22 cellular contexts compared by ENCODE assay signal in the genomic region with DNA sequence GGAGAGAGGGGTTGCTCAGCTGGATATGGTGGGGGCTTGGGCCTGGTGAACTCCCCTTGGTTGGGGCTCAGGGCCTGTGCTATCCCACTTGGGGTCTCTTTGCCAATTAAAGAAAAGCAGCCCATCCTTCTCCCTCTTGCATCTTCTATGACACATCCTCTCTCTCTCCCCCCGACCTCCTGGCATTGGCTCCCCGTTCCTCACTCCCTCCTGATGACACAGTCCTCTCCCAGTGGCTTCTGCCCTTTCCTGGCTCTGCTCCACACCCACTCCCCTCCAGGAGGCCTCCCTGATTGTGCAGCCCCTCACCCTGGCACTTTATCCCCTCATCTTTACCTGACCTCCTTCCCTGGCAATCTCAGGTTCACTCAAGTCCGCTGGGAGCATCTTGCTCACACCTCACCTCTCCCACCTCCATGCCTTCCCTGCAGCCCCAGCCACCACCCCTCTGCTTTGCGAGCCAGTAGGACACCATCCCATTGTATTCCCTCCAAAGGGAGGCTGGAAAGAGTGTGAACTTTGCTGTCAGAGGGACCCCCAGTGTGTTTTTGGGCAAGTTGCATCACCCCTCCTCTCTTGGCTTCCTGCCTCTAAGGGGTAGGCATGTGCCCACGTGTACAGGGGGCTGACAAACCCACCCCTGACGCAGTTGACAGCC. TPM values are rescaled to one million over a fixed set of nuclear protein-coding genes. Genes with fewer than 3 reads are reported as not detected.
DNase-seq lines count a peak whose midpoint lies in the region; FAIRE-seq and TF ChIP-seq lines count a peak whose summit lies in the region.
"Had no signal": no experiment of that assay in that cellular context is flagged by ENCODE, and none has a peak within 500 bp of the region (broad histone marks: within the 10 kb centered on the region; RNA-seq: fewer than 3 reads in every experiment).

No MANE protein-coding gene starts in this region.

- in situ Hi-C loops in brain microvascular endothelial cell (cut with HindIII; ENCODE audit: low pct_ligation_motif_present, low sequenced_read_pairs): no loop called here
- in situ Hi-C loops in G401 (cut with HindIII; ENCODE audit: low sequenced_read_pairs): no loop called here

- TF ChIP-seq CTCF in brain microvascular endothelial cell (IDR thresholded peaks at IDR 0.05; ENCODE audit: low read depth, low read length, missing control alignments) (no peak), neural progenitor cell (IDR thresholded peaks at IDR 0.05) (no peak), esophagus muscularis mucosa (IDR thresholded peaks at IDR 0.05) (no peak)

- H3K36me3 ChIP-seq in brain microvascular endothelial cell (replicated peaks): no peaks in the 10 kb centered on the region
- no peaks in the 10 kb centered on the region for H3K36me3 ChIP-seq in neural progenitor cell
- H3K36me3 ChIP-seq in esophagus muscularis mucosa: no peaks in the 10 kb centered on the region
- H3K36me3 ChIP-seq: colonic mucosa, Peyer's patch, transverse colon had no signal

- peak overlapping the region; percentile 53 for H3K4me3 Mint-ChIP-seq in neural progenitor cell
- H3K4me3 Mint-ChIP-seq: activated T-cell treated with anti-CD3 and anti-CD28 coated beads, Interleukin-2, amount 50 U/mL, for 72 hours; CD8-positive, alpha-beta T cell; stimulated activated naive CD8-positive, alpha-beta T cell treated with anti-CD3 and anti-CD28 coated beads, Interleukin-15, Interleukin-2, amounts not matched to agents 100 ng/mL and 50 ng/mL, for 24 hours had no signal

- intact Hi-C loops in esophagus muscularis mucosa (cut with DNase I): no loop called here

- H2AFZ ChIP-seq in neural progenitor cell (replicated peaks): peak overlapping the region; percentile 55

- no peak for TF ChIP-seq POLR2A in esophagus muscularis mucosa (IDR thresholded peaks at IDR 0.05; ENCODE audit: low read depth)

- H3F3A ChIP-seq in neural progenitor cell (ENCODE audit: low read depth): peaks cover 8% of the 10 kb centered on the region

- no peaks in the 10 kb centered on the region for H3K27me3 ChIP-seq in brain microvascular endothelial cell (replicated peaks)
- no peaks in the 10 kb centered on the region for H3K27me3 ChIP-seq in neural progenitor cell
- no peaks in the 10 kb centered on the region for H3K27me3 ChIP-seq in esophagus muscularis mucosa
- H3K27me3 ChIP-seq: colonic mucosa, Peyer's patch, transverse colon had no signal

- no peaks in the 10 kb centered on the region for H3K9me3 ChIP-seq in neural progenitor cell (ENCODE audit: low read depth)
- no peaks in the 10 kb centered on the region for H3K9me3 ChIP-seq in esophagus muscularis mucosa
- H3K9me3 ChIP-seq: colonic mucosa, Peyer's patch, psoas muscle, transverse colon had no signal

- TF ChIP-seq EP300 in esophagus muscularis mucosa (IDR thresholded peaks at IDR 0.05): no peak

- WGBS in esophagus muscularis mucosa: 84% methylated on average over 6 of the region's 6 CpGs

- no peaks in the 10 kb centered on the region for H3K79me2 ChIP-seq in neural progenitor cell (ENCODE audit: low read depth)

- peaks cover 6% of the 10 kb centered on the region for H3K27me3 Mint-ChIP-seq in neural progenitor cell (ENCODE audit: insufficient read depth, low read depth)
- H3K27me3 Mint-ChIP-seq: stimulated activated naive CD8-positive, alpha-beta T cell treated with anti-CD3 and anti-CD28 coated beads, Interleukin-15, Interleukin-2, amounts not matched to agents 100 ng/mL and 50 ng/mL, for 24 hours had no signal

- H3K9me3 Mint-ChIP-seq in neural progenitor cell: no peaks in the 10 kb centered on the region
- H3K9me3 Mint-ChIP-seq: activated T-cell treated with anti-CD3 and anti-CD28 coated beads, Interleukin-2, amount 50 U/mL, for 72 hours; CD8-positive, alpha-beta T cell; stimulated activated naive CD8-positive, alpha-beta T cell treated with anti-CD3 and anti-CD28 coated beads, Interleukin-15, Interleukin-2, amounts not matched to agents 100 ng/mL and 50 ng/mL, for 24 hours had no signal

- H3K4me3 ChIP-seq in brain microvascular endothelial cell (ENCODE audit: low read depth, low read length) (no peak overlapping the region), neural progenitor cell (no peak overlapping the region), esophagus muscularis mucosa (no peak overlapping the region)
- H3K4me3 ChIP-seq: colonic mucosa, Peyer's patch, psoas muscle, transverse colon had no signal

- peak overlapping the region; percentile 44 for H3K4me2 ChIP-seq in neural progenitor cell

- H3K36me3 Mint-ChIP-seq in neural progenitor cell: no peaks in the 10 kb centered on the region
- H3K36me3 Mint-ChIP-seq: CD8-positive, alpha-beta T cell had no signal

- DNase-seq in EL (peak; percentile 56), HTR-8/SVneo (ENCODE audit: insufficient read length, low spot score) (no peak), brain microvascular endothelial cell (no peak), neural progenitor cell (ENCODE audit: low spot score) (no peak), NOMO-1 treated with dmso at 0.1 percent for 144 hours (lab: John Stamatoyannopoulos, UW; ENCODE audit: unreplicated experiment) (no peak), G401 (ENCODE audit: low spot score) (no peak), esophagus muscularis mucosa (ENCODE audit: extremely low spot score) (no peak), HPDE6-E6E7 (ENCODE audit: extremely low spot score) (no peak)
- DNase-seq: activated CD4-positive, alpha-beta T cell treated with anti-CD3 and anti-CD28 coated beads for 1 hour; activated naive CD4-positive, alpha-beta T cell treated with anti-CD3 and anti-CD28 coated beads, Interleukin-2, amount 50 U/mL, for 16 hours; activated T-cell treated with anti-CD3 and anti-CD28 coated beads, Interleukin-2, amount 50 U/mL, for 72 hours; CD8-positive, alpha-beta T cell; colonic mucosa; left cardiac atrium; NCI-H2227 treated with DMSO at 0.1 percent for 48 hours; Peyer's patch; psoas muscle; small intestine; stimulated activated CD4-positive, alpha-beta T cell treated with anti-CD3 and anti-CD28 coated beads, Interleukin-4, amount 100 ng/mL, for 24 hours; transverse colon had no signal

- H3K27ac Mint-ChIP-seq in neural progenitor cell: peak overlapping the region; percentile 35
- H3K27ac Mint-ChIP-seq: activated T-cell treated with anti-CD3 and anti-CD28 coated beads, Interleukin-2, amount 50 U/mL, for 72 hours; CD8-positive, alpha-beta T cell; stimulated activated naive CD8-positive, alpha-beta T cell treated with anti-CD3 and anti-CD28 coated beads, Interleukin-15, Interleukin-2, amounts not matched to agents 100 ng/mL and 50 ng/mL, for 24 hours had no signal

- no peak overlapping the region for H3K9ac ChIP-seq in neural progenitor cell

- H4K20me1 ChIP-seq in neural progenitor cell (ENCODE audit: low read depth): no peaks in the 10 kb centered on the region

- H3K4me1 ChIP-seq in neural progenitor cell: peaks cover 28% of the 10 kb centered on the region
- peaks cover 12 to 28% (median 22%) of the 10 kb centered on the region in 4 donors for H3K4me1 ChIP-seq in esophagus muscularis mucosa
- H3K4me1 ChIP-seq: colonic mucosa, Peyer's patch, transverse colon had no signal

- peak; percentile 60 for FAIRE-seq in HTR-8/SVneo (lab: Jason Lieb, UNC)
- FAIRE-seq: small intestine had no signal

- H3K27ac ChIP-seq in brain microvascular endothelial cell (peak overlapping the region; percentile 46), neural progenitor cell (no peak overlapping the region), esophagus muscularis mucosa (replicated peaks in 1 of 4) (no peak overlapping the region)
- H3K27ac ChIP-seq: colonic mucosa, Peyer's patch, psoas muscle, transverse colon had no signal

- peaks cover 34% of the 10 kb centered on the region for H3K4me1 Mint-ChIP-seq in neural progenitor cell

RNA-seq across cellular contexts. Expression of gene KRT80, which starts 10.7 kb away (rescaled TPM):
- total RNA-seq in neural progenitor cell (ENCODE audit: low replicate concordance): 0.12 TPM in 1 of 2 replicates, not detected in the other
- 0.37 and 0.44 TPM in 2 replicates for total RNA-seq in G401 (2014; rRNA removed; shearing (Covaris generic))
- under 1 TPM in 1 of 4 donors, not detected in 3; 0.11 TPM for total RNA-seq in esophagus muscularis mucosa
- total RNA-seq: activated T-cell treated with anti-CD3 and anti-CD28 coated beads, Interleukin-2, amount 50 U/mL, for 72 hours; CD8-positive, alpha-beta T cell; mesenteric fat pad had no signal

RNA-seq across cellular contexts. Expression of gene KRT7, which starts 51.9 kb away (rescaled TPM):
- total RNA-seq in neural progenitor cell (ENCODE audit: low replicate concordance) (3.2 TPM in 1 of 2 replicates, not detected in the other), esophagus muscularis mucosa (1 to 10 TPM in 3 of 4 donors, under 1 TPM in 1; 0.83 to 8.4 (median 4.5) TPM)
- total RNA-seq in G401 (2014; rRNA removed; shearing (Covaris generic)): 0.49 TPM in 1 of 2 replicates, not detected in the other
- total RNA-seq: CD8-positive, alpha-beta T cell had no signal
